Comparison of ENCODE assay signal across 17 cellular contexts in genomic region chr7:37282927-37283326, GRCh38.
DNase-seq lines count a peak whose midpoint lies in the region; ATAC-seq and TF ChIP-seq lines count a peak whose summit lies in the region.
"Had no signal": no experiment of that assay in that cellular context is flagged by ENCODE, and none has a peak within 500 bp of the region (broad histone marks: within the 10 kb centered on the region; RNA-seq: fewer than 3 reads in every experiment).

No MANE protein-coding gene starts in this region.

- TF ChIP-seq EP300 in tibial nerve (IDR thresholded peaks at IDR 0.05) = no peak

- H3K27ac Mint-ChIP-seq in activated CD8-positive, alpha-beta memory T cell treated with anti-CD3 and anti-CD28 coated beads, Interleukin-2, amount 10 ng/mL, durations not matched to agents 7 days and 5 days = peak overlapping the region; percentile 12
- H3K27ac Mint-ChIP-seq in memory B cell = peak overlapping the region; percentile 56

- H3K27me3 ChIP-seq in tibial nerve = no peaks in the 10 kb centered on the region

- H3K4me1 Mint-ChIP-seq in activated CD8-positive, alpha-beta memory T cell treated with anti-CD3 and anti-CD28 coated beads, Interleukin-2, amount 10 ng/mL, durations not matched to agents 7 days and 5 days = peaks cover 29% of the 10 kb centered on the region
- H3K4me1 Mint-ChIP-seq in memory B cell = peaks cover 50% of the 10 kb centered on the region

- H3K36me3 ChIP-seq in tibial nerve = no peaks in the 10 kb centered on the region

- H3K27me3 Mint-ChIP-seq in activated CD8-positive, alpha-beta memory T cell treated with anti-CD3 and anti-CD28 coated beads, Interleukin-2, amount 10 ng/mL, durations not matched to agents 7 days and 5 days = no peaks in the 10 kb centered on the region
- no peaks in the 10 kb centered on the region for H3K27me3 Mint-ChIP-seq in memory B cell
- H3K27me3 Mint-ChIP-seq: CD4-positive, alpha-beta memory T cell had no signal

- CTCF ChIA-PET in activated CD8-positive, alpha-beta memory T cell treated with anti-CD3 and anti-CD28 coated beads, Interleukin-2, amount 10 ng/mL, durations not matched to agents 7 days and 5 days (lab: Charles Lee) = interaction anchor here (0.6 to 4.3 kb wide), 2 partner anchors 70 to 327 kb away, joined by 3 to 49 read pairs; no protein-coding TSS in a partner anchor

- H3K4me3 Mint-ChIP-seq in activated CD8-positive, alpha-beta memory T cell treated with anti-CD3 and anti-CD28 coated beads, Interleukin-2, amount 10 ng/mL, durations not matched to agents 7 days and 5 days = no peak overlapping the region
- H3K4me3 Mint-ChIP-seq in memory B cell = no peak overlapping the region
- H3K4me3 Mint-ChIP-seq: CD4-positive, alpha-beta memory T cell had no signal

- H3K27ac ChIP-seq in caudate nucleus (ENCODE audit: low read depth, low read length) (peak overlapping the region; percentile 97), tibial nerve (peak overlapping the region; percentile 20 to 86 (median 64))
- H3K27ac ChIP-seq: PC-9 had no signal

- H3K9me3 ChIP-seq in tibial nerve = no peaks in the 10 kb centered on the region

- DNase-seq in activated CD8-positive, alpha-beta memory T cell treated with anti-CD3 and anti-CD28 coated beads, Interleukin-2, amount 10 ng/mL, durations not matched to agents 7 days and 5 days = no peak
- no peak for DNase-seq in activated CD8-positive, alpha-beta memory T cell treated with anti-CD3 and anti-CD28 coated beads, Interleukin-2, amount 50 U/mL, for 4 hours
- DNase-seq in caudate nucleus (lab: John Stamatoyannopoulos, UW) (no peak), memory B cell (ENCODE audit: low spot score in 2 of 2) (no peak), tibial nerve (ENCODE audit: low spot score in 2 of 2) (no peak), NOMO-1 treated with DMSO at 0.1 percent for 48 hours (lab: John Stamatoyannopoulos, UW; ENCODE audit: unreplicated experiment) (no peak), COLO829 (ENCODE audit: low spot score) (no peak), iPS-NIHi7 (ENCODE audit: extremely low spot score) (no peak)
- DNase-seq: CD4-positive, alpha-beta memory T cell; DMS79 treated with DMSO at 0.1 percent for 48 hours; NCI-H1092 treated with DMSO at 0.1 percent for 48 hours; NCI-H2081 treated with DMSO at 0.1 percent for 48 hours; NCI-H446; NCI-H69; NK-92 treated with Interleukin-12 subunit alpha and Interleukin-12 subunit beta, amount 100 ng/mL, for 24 hours; PC-9 had no signal

- ATAC-seq in activated CD8-positive, alpha-beta memory T cell treated with anti-CD3 and anti-CD28 coated beads, Interleukin-2, amount 10 ng/mL, durations not matched to agents 7 days and 5 days = no peak
- ATAC-seq in memory B cell (ENCODE audit: low read depth) = no peak
- ATAC-seq: HCT116 had no signal

- no peak for TF ChIP-seq POLR2A in tibial nerve (IDR thresholded peaks at IDR 0.05)

- TF ChIP-seq CTCF in tibial nerve (IDR thresholded peaks at IDR 0.05) = no peak

- no peaks in the 10 kb centered on the region for H3K9me3 Mint-ChIP-seq in activated CD8-positive, alpha-beta memory T cell treated with anti-CD3 and anti-CD28 coated beads, Interleukin-2, amount 10 ng/mL, durations not matched to agents 7 days and 5 days (ENCODE audit: low read depth)
- peaks cover 2% of the 10 kb centered on the region for H3K9me3 Mint-ChIP-seq in memory B cell

- H3K4me3 ChIP-seq in tibial nerve = no peak overlapping the region
- H3K4me3 ChIP-seq: PC-9 had no signal

- H3K4me1 ChIP-seq in tibial nerve = peaks cover 5 to 73% (median 44%) of the 10 kb centered on the region in 4 donors

- peaks cover 10% of the 10 kb centered on the region for H3K36me3 Mint-ChIP-seq in activated CD8-positive, alpha-beta memory T cell treated with anti-CD3 and anti-CD28 coated beads, Interleukin-2, amount 10 ng/mL, durations not matched to agents 7 days and 5 days
- peaks cover 17% of the 10 kb centered on the region for H3K36me3 Mint-ChIP-seq in memory B cell

- WGBS in tibial nerve, 2 donors = 76 to 77% methylated on average over 3 of the region's 3 CpGs
